In genomic region chr11:92225563-92226308, GRCh38 we compare ENCODE assay signal across 10 cellular contexts. TPM values are rescaled to one million over a fixed set of nuclear protein-coding genes. Genes with fewer than 3 reads are reported as not detected.
DNase-seq lines count a peak whose midpoint lies in the region; ATAC-seq and TF ChIP-seq lines count a peak whose summit lies in the region.
"Had no signal": no experiment of that assay in that cellular context is flagged by ENCODE, and none has a peak within 500 bp of the region (broad histone marks: within the 10 kb centered on the region; RNA-seq: fewer than 3 reads in every experiment).

No MANE protein-coding gene starts in this region.

- no peak overlapping the region for H2BK20ac ChIP-seq in IMR-90 (ENCODE audit: low read depth, low read length)

- no peaks in the 10 kb centered on the region for H3K36me3 Mint-ChIP-seq in mesothelial cell of epicardium

- intact Hi-C loops in IMR-90 (cut with micrococcal nuclease) (loop anchor here (10.0 kb wide), 1 partner anchor 229 kb away; no protein-coding TSS in a partner anchor), colonic mucosa (cut with DNase I) (no loop called here)

- DNase-seq in 8988T (peak; percentile 13), IMR-90 (no peak), colonic mucosa (peak; percentile 17), mesothelial cell of epicardium (ENCODE audit: low spot score in 2 of 2, unreplicated experiment in 2 of 2) (peak; percentile 32 to 61), SIG-M5 (lab: John Stamatoyannopoulos, UW) (no peak)
- DNase-seq: cerebellar nuclear complex, Karpas-422 had no signal

- peak overlapping the region; percentile 82 for H3K4me3 Mint-ChIP-seq in mesothelial cell of epicardium

- no peaks in the 10 kb centered on the region for H3K36me3 ChIP-seq in IMR-90 (ENCODE audit: control insufficient read depth, insufficient read depth, low read length)
- H3K36me3 ChIP-seq in colonic mucosa: no peaks in the 10 kb centered on the region

- peak overlapping the region; percentile 81 for H3K27ac Mint-ChIP-seq in mesothelial cell of epicardium

- no peak overlapping the region for H3K23ac ChIP-seq in IMR-90 (ENCODE audit: low read depth, low read length)

- H3K4me3 ChIP-seq in IMR-90 (ENCODE audit: insufficient read depth, low read depth, low read length): peak overlapping the region; percentile 47
- H3K4me3 ChIP-seq in colonic mucosa: no peak overlapping the region

- peak; percentile 21 for ATAC-seq in IMR-90 (ENCODE audit: low read depth)
- ATAC-seq in GM21786 (IDR thresholded peaks at IDR 0.05; ENCODE audit: unreplicated experiment): no peak
- ATAC-seq in GM18502 (IDR thresholded peaks at IDR 0.05; ENCODE audit: poor library complexity, unreplicated experiment): no peak
- no peak for ATAC-seq in HG02763 (IDR thresholded peaks at IDR 0.05; ENCODE audit: unreplicated experiment)

- dilution Hi-C loops in IMR-90 (cut with HindIII; ENCODE audit: low sequenced_read_pairs, unreplicated experiment): no loop called here

- in situ Hi-C loops in IMR-90 (cut with MboI; ENCODE audit: low sequenced_read_pairs): no loop called here

- H3K27me3 Mint-ChIP-seq in mesothelial cell of epicardium (ENCODE audit: low read depth): peaks cover 16% of the 10 kb centered on the region

- no peak overlapping the region for H2AK5ac ChIP-seq in IMR-90 (ENCODE audit: low read depth, low read length)

- H3K4me1 ChIP-seq in IMR-90 (ENCODE audit: control insufficient read depth, insufficient read depth, low read length): peaks cover 1% of the 10 kb centered on the region; the same call in 1 of the 2 replicates
- peaks cover 5% of the 10 kb centered on the region for H3K4me1 ChIP-seq in colonic mucosa

- CTCF ChIA-PET in IMR-90 (lab: Yijun Ruan, JAX): no interaction called here

- no peak for TF ChIP-seq POLR2A in IMR-90 (IDR thresholded peaks at IDR 0.05; ENCODE audit: low read depth, low read length)

- no peak overlapping the region for H3K18ac ChIP-seq in IMR-90 (ENCODE audit: low read depth, low read length)

- no peak overlapping the region for H4K8ac ChIP-seq in IMR-90 (ENCODE audit: low read depth in 2 of 2, low read length in 2 of 2)

- BruUV-seq in IMR-90 (replicated peaks; lab: Mats Ljungman, UMichigan): no TSS peak

- H4K5ac ChIP-seq in IMR-90 (ENCODE audit: low read depth, low read length): no peak overlapping the region

- H3K27ac ChIP-seq in IMR-90 (ENCODE audit: insufficient read depth, low read length) (no peak overlapping the region), colonic mucosa (no peak overlapping the region)

- peak overlapping the region; percentile 86 for H2AFZ ChIP-seq in IMR-90 (replicated peaks; ENCODE audit: low read length, poor library complexity)

- H2BK120ac ChIP-seq in IMR-90 (ENCODE audit: low read depth, low read length): no peak overlapping the region

- WGBS in IMR-90 (ENCODE audit: extremely low coverage in 2 of 2, insufficient read length in 1 of 2), 2 experiments: 1% methylated on average over 20 of the region's 53 CpGs; no CpG with 5 or more reads in 1 of the 2 experiments

- H3K14ac ChIP-seq in IMR-90 (replicated peaks; ENCODE audit: low read depth, low read length): no peak overlapping the region

- H3K4me2 ChIP-seq in IMR-90 (ENCODE audit: low read depth, low read length): peak overlapping the region; percentile 91

- H3K9me3 ChIP-seq in IMR-90 (ENCODE audit: control insufficient read depth, insufficient read depth, low read length) (no peaks in the 10 kb centered on the region), colonic mucosa (no peaks in the 10 kb centered on the region)

- no peak overlapping the region for H2BK15ac ChIP-seq in IMR-90 (ENCODE audit: low read depth, low read length)

- no peak overlapping the region for H3K56ac ChIP-seq in IMR-90 (ENCODE audit: extremely low read depth, insufficient read depth, low read length)

- no peaks in the 10 kb centered on the region for H4K20me1 ChIP-seq in IMR-90 (ENCODE audit: insufficient read depth, low read length)

- no peaks in the 10 kb centered on the region for H3K9me1 ChIP-seq in IMR-90 (ENCODE audit: insufficient read depth, low read length)

- no peak for TF ChIP-seq RAD21 in IMR-90 (IDR thresholded peaks at IDR 0.05; ENCODE audit: low read length)

- no peak overlapping the region for H3K4ac ChIP-seq in IMR-90 (ENCODE audit: low read depth, low read length)

- H3K4me1 Mint-ChIP-seq in mesothelial cell of epicardium: peaks cover 51% of the 10 kb centered on the region

- H2BK5ac ChIP-seq in IMR-90 (ENCODE audit: low read depth, low read length, poor library complexity, severe bottlenecking): no peak overlapping the region

- no peaks in the 10 kb centered on the region for H3K79me1 ChIP-seq in IMR-90 (ENCODE audit: low read depth in 1 of 2, low read length in 2 of 2)

- H2AK9ac ChIP-seq in IMR-90 (replicated peaks; ENCODE audit: low read depth, low read length, poor library complexity): peak overlapping the region; percentile 31

- POLR2A ChIA-PET in IMR-90 (lab: Charles Lee; ENCODE audit: unreplicated experiment): no interaction called here

- H3K9ac ChIP-seq in IMR-90 (ENCODE audit: low read depth, low read length): no peak overlapping the region
- H3K9ac ChIP-seq in colonic mucosa (ENCODE audit: low read depth in 2 of 2, low read length in 2 of 2): no peak overlapping the region

- H3K27me3 ChIP-seq in IMR-90 (ENCODE audit: control insufficient read depth, insufficient read depth, low read length) (peaks cover 55% of the 10 kb centered on the region), colonic mucosa (peaks cover 48% of the 10 kb centered on the region)

- no peak overlapping the region for H4K91ac ChIP-seq in IMR-90 (ENCODE audit: insufficient read depth, low read depth, low read length)

- H3K9me3 Mint-ChIP-seq in mesothelial cell of epicardium: peaks cover 2% of the 10 kb centered on the region

- TF ChIP-seq CTCF in IMR-90 (conservative IDR thresholded peaks at IDR 0.05; ENCODE audit: low read depth, low read length) (no peak), colonic mucosa (IDR thresholded peaks at IDR 0.05) (no peak), mesothelial cell of epicardium (IDR thresholded peaks at IDR 0.05; ENCODE audit: unreplicated experiment) (no peak)

TF ChIP-seq in IMR-90, 13 proteins besides CTCF, POLR2A, EP300 and RAD21:
- TF ChIP-seq SMC3 (IDR thresholded peaks at IDR 0.05; ENCODE audit: low read depth, low read length) (no peak), MXI1 (IDR thresholded peaks at IDR 0.05; ENCODE audit: borderline replicate concordance, low read depth, low read length) (no peak), CEBPB (IDR thresholded peaks at IDR 0.05; ENCODE audit: low read depth, low read length) (no peak), MAZ (IDR thresholded peaks at IDR 0.05; ENCODE audit: borderline replicate concordance, low read depth, low read length) (no peak), CHD1 (IDR thresholded peaks at IDR 0.05; ENCODE audit: low read depth, low read length) (no peak), MAFK (IDR thresholded peaks at IDR 0.05; ENCODE audit: low read depth, low read length) (no peak), FOS (IDR thresholded peaks at IDR 0.05; ENCODE audit: low read depth, low read length) (no peak), BHLHE40 (IDR thresholded peaks at IDR 0.05; ENCODE audit: low read depth, low read length) (no peak), RFX5 (IDR thresholded peaks at IDR 0.05; ENCODE audit: low read depth, low read length) (no peak), RCOR1 (IDR thresholded peaks at IDR 0.05; ENCODE audit: insufficient replicate concordance, low read length) (no peak)
- TF ChIP-seq, protein P1, sequence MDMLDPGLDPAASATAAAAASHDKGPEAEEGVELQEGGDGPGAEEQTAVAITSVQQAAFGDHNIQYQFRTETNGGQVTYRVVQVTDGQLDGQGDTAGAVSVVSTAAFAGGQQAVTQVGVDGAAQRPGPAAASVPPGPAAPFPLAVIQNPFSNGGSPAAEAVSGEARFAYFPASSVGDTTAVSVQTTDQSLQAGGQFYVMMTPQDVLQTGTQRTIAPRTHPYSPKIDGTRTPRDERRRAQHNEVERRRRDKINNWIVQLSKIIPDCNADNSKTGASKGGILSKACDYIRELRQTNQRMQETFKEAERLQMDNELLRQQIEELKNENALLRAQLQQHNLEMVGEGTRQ (IDR thresholded peaks at IDR 0.05; ENCODE audit: low read depth, low read length): no peak

RNA-seq across cellular contexts. Expression of gene FAT3, which starts 1.1 kb away (rescaled TPM):
- total RNA-seq in IMR-90 (2012; rRNA removed): 2.2 and 2.9 TPM in 2 replicates
- 0.16 and 0.53 TPM in 2 replicates for polyA plus RNA-seq in IMR-90 (2012; rRNA removed)
- 0.04 and 0.08 TPM in 2 replicates for polyA plus RNA-seq in IMR-90 (2012; cell fraction: cytosol; rRNA removed)
- 0.30 and 0.65 TPM in 2 replicates for polyA plus RNA-seq in IMR-90 (2012; cell fraction: nucleus; rRNA removed; ENCODE audit: low replicate concordance)
- under 1 TPM; 0.10 to 0.96 TPM for total RNA-seq in colonic mucosa
- total RNA-seq in mesothelial cell of epicardium: 35.1 to 39.1 TPM (median 35.5 TPM) in 3 replicates

Comparison
In these comparisons a context has a peak if more than half of its experiments do, and no peak if none do; other contexts are left out.
1. DNase-seq: peak in 8988T (single experiment), colonic mucosa (single experiment) and mesothelial cell of epicardium (2 of 2); none in IMR-90 (single experiment) and SIG-M5 (single experiment).